Comparison of ENCODE assay signal across 1 cellular context in the genomic region with DNA sequence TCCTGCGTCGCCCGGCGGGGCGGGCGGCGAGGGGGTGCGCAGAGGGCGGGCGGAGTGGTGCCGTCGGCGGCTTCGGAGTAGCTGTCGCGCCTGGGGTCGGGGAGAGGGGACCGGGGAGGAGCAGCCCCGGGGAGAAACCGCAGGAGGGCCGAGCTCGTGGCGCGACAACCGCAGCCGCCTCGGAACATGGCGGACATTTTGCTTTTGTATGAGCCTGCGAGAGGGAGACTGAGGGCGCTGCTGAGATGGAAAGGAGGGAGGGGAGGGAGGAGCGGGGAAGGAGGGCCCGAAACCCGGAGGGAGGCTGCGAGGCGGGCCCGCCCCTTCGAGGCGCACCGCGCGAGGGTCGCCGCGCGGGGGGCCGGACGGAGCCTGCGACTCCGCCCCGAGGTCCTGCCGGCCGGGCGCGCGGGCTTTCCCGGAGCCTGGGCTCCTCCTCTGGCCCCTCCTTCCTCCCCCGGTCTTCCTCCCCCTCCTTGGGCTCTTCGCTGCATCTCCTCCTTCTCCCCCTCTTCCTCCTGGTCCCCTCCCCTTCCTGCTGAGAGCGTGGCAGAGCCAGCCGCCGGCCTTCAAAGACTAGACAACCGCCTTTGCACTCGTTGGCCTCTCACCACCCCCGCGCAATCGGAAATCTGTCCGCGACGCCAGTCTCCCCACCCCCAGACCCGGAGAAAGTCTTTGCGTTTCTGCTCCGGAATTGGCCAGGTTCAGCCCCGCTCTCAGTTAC.
TF ChIP-seq lines count a peak whose summit lies in the region.

No MANE protein-coding gene starts in this region.

TF ChIP-seq in K562, 482 proteins besides CTCF, POLR2A, EP300 and RAD21 (continued from another document and continues in another):
- TF ChIP-seq, protein P1, sequence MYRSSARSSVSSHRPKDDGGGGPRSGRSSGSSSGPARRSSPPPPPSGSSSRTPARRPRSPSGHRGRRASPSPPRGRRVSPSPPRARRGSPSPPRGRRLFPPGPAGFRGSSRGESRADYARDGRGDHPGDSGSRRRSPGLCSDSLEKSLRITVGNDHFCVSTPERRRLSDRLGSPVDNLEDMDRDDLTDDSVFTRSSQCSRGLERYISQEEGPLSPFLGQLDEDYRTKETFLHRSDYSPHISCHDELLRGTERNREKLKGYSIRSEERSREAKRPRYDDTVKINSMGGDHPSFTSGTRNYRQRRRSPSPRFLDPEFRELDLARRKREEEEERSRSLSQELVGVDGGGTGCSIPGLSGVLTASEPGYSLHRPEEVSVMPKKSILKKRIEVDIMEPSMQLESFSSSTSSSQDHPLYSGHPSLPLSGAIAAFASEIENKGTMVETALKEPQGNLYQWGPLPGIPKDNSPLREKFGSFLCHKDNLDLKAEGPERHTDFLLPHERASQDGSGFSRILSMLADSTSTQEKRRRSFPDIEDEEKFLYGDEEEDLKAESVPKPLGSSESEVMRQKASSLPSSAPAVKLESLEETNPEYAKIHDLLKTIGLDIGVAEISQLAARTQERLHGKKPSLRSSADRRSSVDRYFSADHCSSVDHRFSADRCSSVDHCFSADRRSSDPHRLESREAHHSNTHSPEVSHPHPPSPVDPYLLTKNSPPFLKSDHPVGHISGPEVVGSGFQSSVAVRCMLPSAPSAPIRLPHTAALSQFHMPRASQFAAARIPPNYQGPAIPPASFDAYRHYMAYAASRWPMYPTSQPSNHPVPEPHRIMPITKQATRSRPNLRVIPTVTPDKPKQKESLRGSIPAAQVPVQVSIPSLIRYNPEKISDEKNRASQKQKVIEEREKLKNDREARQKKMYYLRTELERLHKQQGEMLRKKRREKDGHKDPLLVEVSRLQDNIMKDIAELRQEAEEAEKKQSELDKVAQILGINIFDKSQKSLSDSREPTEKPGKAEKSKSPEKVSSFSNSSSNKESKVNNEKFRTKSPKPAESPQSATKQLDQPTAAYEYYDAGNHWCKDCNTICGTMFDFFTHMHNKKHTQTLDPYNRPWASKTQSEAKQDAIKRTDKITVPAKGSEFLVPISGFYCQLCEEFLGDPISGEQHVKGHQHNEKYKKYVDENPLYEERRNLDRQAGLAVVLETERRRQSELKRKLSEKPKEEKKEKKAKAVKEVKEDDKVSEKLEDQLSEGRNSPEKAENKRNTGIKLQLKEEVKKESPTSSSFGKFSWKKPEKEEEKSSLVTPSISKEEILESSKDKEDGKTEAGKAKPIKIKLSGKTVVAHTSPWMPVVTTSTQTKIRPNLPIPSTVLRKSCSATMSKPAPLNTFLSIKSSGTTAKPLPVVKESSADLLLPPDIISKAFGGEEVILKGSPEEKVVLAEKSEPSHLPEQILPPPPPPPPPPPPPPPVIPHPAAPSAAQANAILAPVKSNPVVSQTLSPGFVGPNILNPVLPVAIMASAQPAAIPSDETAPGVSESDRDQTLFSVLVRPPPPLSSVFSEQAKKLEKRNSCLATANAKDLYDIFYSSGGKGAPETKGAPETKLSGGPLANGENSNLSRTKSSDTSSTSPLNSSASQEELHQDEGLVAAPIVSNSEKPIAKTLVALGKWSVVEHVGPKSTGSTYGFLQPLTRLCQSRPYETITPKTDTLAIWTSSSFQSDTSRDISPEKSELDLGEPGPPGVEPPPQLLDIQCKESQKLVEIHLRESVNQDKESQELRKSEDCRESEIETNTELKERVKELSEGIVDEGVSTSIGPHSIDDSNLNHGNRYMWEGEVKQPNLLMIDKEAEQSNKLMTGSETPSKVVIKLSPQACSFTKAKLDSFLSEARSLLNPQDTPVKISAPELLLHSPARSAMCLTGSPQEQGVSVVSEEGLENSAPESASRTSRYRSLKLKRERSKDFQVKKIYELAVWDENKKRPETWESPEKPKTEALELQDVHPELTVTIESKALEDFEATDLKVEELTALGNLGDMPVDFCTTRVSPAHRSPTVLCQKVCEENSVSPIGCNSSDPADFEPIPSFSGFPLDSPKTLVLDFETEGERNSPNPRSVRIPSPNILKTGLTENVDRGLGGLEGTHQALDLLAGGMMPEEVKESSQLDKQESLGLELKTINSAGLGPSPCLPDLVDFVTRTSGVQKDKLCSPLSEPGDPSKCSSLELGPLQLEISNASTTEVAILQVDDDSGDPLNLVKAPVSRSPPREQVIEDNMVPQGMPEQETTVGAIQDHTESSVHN (IDR thresholded peaks at IDR 0.05; ENCODE audit: borderline replicate concordance in 1 of 2, low read depth in 1 of 2) = no peak
- TF ChIP-seq SIX5 (IDR thresholded peaks at IDR 0.05; ENCODE audit: borderline replicate concordance in 1 of 2, insufficient read depth in 1 of 2, low read depth in 1 of 2, low read length in 2 of 2) = no peak
- TF ChIP-seq GABPB2 (CRISPR knock-in tag; conservative IDR thresholded peaks at IDR 0.05) = no peak
- no peak for TF ChIP-seq XRCC5 (IDR thresholded peaks at IDR 0.05; ENCODE audit: low read depth, low read length)
- no peak for TF ChIP-seq ZNF707 (CRISPR knock-in tag; conservative IDR thresholded peaks at IDR 0.05)
- no peak for TF ChIP-seq CHD1 (IDR thresholded peaks at IDR 0.05; ENCODE audit: low read length)
- no peak for TF ChIP-seq FOXK1 (CRISPR knock-in tag; IDR thresholded peaks at IDR 0.05; ENCODE audit: borderline replicate concordance)
- TF ChIP-seq NUFIP1 (IDR thresholded peaks at IDR 0.05; ENCODE audit: partially characterized antibody) = no peak
- TF ChIP-seq CXXC5 (CRISPR knock-in tag; IDR thresholded peaks at IDR 0.05) = peak; percentile 67
- no peak for TF ChIP-seq WHSC1 (IDR thresholded peaks at IDR 0.05; ENCODE audit: low read length)
- TF ChIP-seq, protein P2, sequence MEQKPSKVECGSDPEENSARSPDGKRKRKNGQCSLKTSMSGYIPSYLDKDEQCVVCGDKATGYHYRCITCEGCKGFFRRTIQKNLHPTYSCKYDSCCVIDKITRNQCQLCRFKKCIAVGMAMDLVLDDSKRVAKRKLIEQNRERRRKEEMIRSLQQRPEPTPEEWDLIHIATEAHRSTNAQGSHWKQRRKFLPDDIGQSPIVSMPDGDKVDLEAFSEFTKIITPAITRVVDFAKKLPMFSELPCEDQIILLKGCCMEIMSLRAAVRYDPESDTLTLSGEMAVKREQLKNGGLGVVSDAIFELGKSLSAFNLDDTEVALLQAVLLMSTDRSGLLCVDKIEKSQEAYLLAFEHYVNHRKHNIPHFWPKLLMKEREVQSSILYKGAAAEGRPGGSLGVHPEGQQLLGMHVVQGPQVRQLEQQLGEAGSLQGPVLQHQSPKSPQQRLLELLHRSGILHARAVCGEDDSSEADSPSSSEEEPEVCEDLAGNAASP (IDR thresholded peaks at IDR 0.05) = no peak
- TF ChIP-seq TOE1 (IDR thresholded peaks at IDR 0.05; ENCODE audit: borderline replicate concordance) = peak; percentile 13; the same call in 1 of the 2 replicates
- TF ChIP-seq TOE1 (CRISPR knock-in tag; IDR thresholded peaks at IDR 0.05; ENCODE audit: borderline replicate concordance, low read depth) = no peak
- peak; percentile 29 for TF ChIP-seq NCOR1 (IDR thresholded peaks at IDR 0.05)
- TF ChIP-seq, protein P3, sequence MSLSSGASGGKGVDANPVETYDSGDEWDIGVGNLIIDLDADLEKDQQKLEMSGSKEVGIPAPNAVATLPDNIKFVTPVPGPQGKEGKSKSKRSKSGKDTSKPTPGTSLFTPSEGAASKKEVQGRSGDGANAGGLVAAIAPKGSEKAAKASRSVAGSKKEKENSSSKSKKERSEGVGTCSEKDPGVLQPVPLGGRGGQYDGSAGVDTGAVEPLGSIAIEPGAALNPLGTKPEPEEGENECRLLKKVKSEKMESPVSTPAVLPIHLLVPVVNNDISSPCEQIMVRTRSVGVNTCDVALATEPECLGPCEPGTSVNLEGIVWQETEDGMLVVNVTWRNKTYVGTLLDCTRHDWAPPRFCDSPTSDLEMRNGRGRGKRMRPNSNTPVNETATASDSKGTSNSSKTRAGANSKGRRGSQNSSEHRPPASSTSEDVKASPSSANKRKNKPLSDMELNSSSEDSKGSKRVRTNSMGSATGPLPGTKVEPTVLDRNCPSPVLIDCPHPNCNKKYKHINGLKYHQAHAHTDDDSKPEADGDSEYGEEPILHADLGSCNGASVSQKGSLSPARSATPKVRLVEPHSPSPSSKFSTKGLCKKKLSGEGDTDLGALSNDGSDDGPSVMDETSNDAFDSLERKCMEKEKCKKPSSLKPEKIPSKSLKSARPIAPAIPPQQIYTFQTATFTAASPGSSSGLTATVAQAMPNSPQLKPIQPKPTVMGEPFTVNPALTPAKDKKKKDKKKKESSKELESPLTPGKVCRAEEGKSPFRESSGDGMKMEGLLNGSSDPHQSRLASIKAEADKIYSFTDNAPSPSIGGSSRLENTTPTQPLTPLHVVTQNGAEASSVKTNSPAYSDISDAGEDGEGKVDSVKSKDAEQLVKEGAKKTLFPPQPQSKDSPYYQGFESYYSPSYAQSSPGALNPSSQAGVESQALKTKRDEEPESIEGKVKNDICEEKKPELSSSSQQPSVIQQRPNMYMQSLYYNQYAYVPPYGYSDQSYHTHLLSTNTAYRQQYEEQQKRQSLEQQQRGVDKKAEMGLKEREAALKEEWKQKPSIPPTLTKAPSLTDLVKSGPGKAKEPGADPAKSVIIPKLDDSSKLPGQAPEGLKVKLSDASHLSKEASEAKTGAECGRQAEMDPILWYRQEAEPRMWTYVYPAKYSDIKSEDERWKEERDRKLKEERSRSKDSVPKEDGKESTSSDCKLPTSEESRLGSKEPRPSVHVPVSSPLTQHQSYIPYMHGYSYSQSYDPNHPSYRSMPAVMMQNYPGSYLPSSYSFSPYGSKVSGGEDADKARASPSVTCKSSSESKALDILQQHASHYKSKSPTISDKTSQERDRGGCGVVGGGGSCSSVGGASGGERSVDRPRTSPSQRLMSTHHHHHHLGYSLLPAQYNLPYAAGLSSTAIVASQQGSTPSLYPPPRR (CRISPR knock-in tag; IDR thresholded peaks at IDR 0.05; ENCODE audit: borderline replicate concordance) = no peak
- no peak for TF ChIP-seq ZFPM2 (CRISPR knock-in tag; IDR thresholded peaks at IDR 0.05)
- no peak for TF ChIP-seq ZNF644 (tag; IDR thresholded peaks at IDR 0.05; ENCODE audit: low read depth)
- TF ChIP-seq RHOXF2B (CRISPR knock-in tag; conservative IDR thresholded peaks at IDR 0.05) = no peak
- TF ChIP-seq TFAM (CRISPR knock-in tag; conservative IDR thresholded peaks at IDR 0.05) = no peak
- TF ChIP-seq, protein P4, sequence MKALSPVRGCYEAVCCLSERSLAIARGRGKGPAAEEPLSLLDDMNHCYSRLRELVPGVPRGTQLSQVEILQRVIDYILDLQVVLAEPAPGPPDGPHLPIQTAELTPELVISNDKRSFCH (CRISPR knock-in tag; IDR thresholded peaks at IDR 0.05) = no peak
- TF ChIP-seq, protein P4 (tag; IDR thresholded peaks at IDR 0.05) = no peak
- TF ChIP-seq ZNF3 (CRISPR knock-in tag; IDR thresholded peaks at IDR 0.05) = no peak
- no peak for TF ChIP-seq NFE2L1 (tag; IDR thresholded peaks at IDR 0.05; ENCODE audit: borderline replicate concordance, low read depth)
- no peak for TF ChIP-seq NELFE (IDR thresholded peaks at IDR 0.05; ENCODE audit: insufficient read depth, insufficient read length)
- no peak for TF ChIP-seq C11orf30 (IDR thresholded peaks at IDR 0.05; ENCODE audit: low read depth)
- no peak for TF ChIP-seq ZNF445 (CRISPR knock-in tag; IDR thresholded peaks at IDR 0.05; ENCODE audit: low read depth)
- no peak for TF ChIP-seq PHF20 (IDR thresholded peaks at IDR 0.05; ENCODE audit: partially characterized antibody)
- no peak for TF ChIP-seq ZNF217 (CRISPR knock-in tag; IDR thresholded peaks at IDR 0.05)
- no peak for TF ChIP-seq ZNF282 (CRISPR knock-in tag; IDR thresholded peaks at IDR 0.05)
- TF ChIP-seq, protein P5, sequence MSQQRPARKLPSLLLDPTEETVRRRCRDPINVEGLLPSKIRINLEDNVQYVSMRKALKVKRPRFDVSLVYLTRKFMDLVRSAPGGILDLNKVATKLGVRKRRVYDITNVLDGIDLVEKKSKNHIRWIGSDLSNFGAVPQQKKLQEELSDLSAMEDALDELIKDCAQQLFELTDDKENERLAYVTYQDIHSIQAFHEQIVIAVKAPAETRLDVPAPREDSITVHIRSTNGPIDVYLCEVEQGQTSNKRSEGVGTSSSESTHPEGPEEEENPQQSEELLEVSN (IDR thresholded peaks at IDR 0.05; ENCODE audit: borderline replicate concordance in 1 of 2, extremely low read depth in 1 of 2, insufficient read depth in 1 of 2, insufficient read length in 1 of 2, low read depth in 1 of 2, low read length in 1 of 2, poor library complexity in 1 of 2, severe bottlenecking in 1 of 2) = peak; percentile 45 to 65
- TF ChIP-seq, protein P6, sequence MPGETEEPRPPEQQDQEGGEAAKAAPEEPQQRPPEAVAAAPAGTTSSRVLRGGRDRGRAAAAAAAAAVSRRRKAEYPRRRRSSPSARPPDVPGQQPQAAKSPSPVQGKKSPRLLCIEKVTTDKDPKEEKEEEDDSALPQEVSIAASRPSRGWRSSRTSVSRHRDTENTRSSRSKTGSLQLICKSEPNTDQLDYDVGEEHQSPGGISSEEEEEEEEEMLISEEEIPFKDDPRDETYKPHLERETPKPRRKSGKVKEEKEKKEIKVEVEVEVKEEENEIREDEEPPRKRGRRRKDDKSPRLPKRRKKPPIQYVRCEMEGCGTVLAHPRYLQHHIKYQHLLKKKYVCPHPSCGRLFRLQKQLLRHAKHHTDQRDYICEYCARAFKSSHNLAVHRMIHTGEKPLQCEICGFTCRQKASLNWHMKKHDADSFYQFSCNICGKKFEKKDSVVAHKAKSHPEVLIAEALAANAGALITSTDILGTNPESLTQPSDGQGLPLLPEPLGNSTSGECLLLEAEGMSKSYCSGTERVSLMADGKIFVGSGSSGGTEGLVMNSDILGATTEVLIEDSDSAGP (CRISPR knock-in tag; IDR thresholded peaks at IDR 0.05) = no peak
- TF ChIP-seq PHTF2 (CRISPR knock-in tag; IDR thresholded peaks at IDR 0.05) = no peak
